Comparison of ENCODE assay signal across 33 cellular contexts in the genomic region with DNA sequence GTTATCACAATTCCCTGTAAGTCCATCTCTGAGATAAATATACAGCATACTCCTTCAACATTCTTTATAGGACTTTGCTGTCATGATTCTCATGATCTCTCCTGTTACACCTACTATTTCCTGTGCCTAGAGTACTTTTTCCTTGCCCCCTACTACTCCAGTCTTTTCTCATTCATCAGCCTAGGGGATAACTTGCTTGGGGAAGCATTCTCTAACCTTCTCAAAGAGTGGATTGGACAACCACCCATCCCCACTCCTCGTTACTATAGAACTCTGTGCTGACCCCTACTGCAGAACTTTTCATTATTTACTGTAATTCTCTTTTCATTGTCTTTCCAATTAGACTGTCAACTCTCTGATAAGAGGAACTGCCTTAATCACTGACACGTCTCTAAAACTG. TPM values are rescaled to one million over a fixed set of nuclear protein-coding genes. Genes with fewer than 3 reads are reported as not detected.
"Had no signal": no experiment of that assay in that cellular context is flagged by ENCODE, and none has a peak within 500 bp of the region (broad histone marks: within the 10 kb centered on the region; RNA-seq: fewer than 3 reads in every experiment).

No MANE protein-coding gene starts in this region.

- H3K36me3 ChIP-seq: Peyer's patch, SJSA1 had no signal

- H3K4me2 ChIP-seq: KMS-11, SK-N-SH had no signal

- H3K27ac Mint-ChIP-seq: activated CD4-positive, alpha-beta memory T cell treated with anti-CD3 and anti-CD28 coated beads for 36 hours; activated naive CD4-positive, alpha-beta T cell treated with anti-CD3 and anti-CD28 coated beads, Interleukin-2, amount 10 ng/mL, durations not matched to agents 7 days and 5 days; activated naive CD8-positive, alpha-beta T cell; activated naive CD8-positive, alpha-beta T cell treated with anti-CD3 and anti-CD28 coated beads, Interleukin-2, amount 50 U/mL, for 24 hours; brain; T-helper 1 cell treated with Interleukin-12 subunit alpha and Interleukin-12 subunit beta and Interleukin-4 antibody, amounts not matched to agents 30 μg/mL and 1 μg/mL, for 36 hours; T-helper 2 cell treated with Interferon-gamma antibody and Interleukin-4, amounts not matched to agents 5 μg/mL and 100 μg/mL, for 36 hours had no signal

- H3K9me3 ChIP-seq: Peyer's patch, SJSA1, SK-N-SH had no signal

- H3K4me3 Mint-ChIP-seq: activated CD4-positive, alpha-beta memory T cell treated with anti-CD3 and anti-CD28 coated beads for 36 hours; activated naive CD4-positive, alpha-beta T cell treated with anti-CD3 and anti-CD28 coated beads, Interleukin-2, amount 10 ng/mL, durations not matched to agents 7 days and 5 days; activated naive CD8-positive, alpha-beta T cell; activated naive CD8-positive, alpha-beta T cell treated with anti-CD3 and anti-CD28 coated beads, Interleukin-2, amount 50 U/mL, for 24 hours; activated T-cell treated with anti-CD3 and anti-CD28 coated beads, Interleukin-2, amount 50 U/mL, for 4 hours; brain; T-helper 1 cell treated with Interleukin-12 subunit alpha and Interleukin-12 subunit beta and Interleukin-4 antibody, amounts not matched to agents 30 μg/mL and 1 μg/mL, for 36 hours; T-helper 2 cell treated with Interferon-gamma antibody and Interleukin-4, amounts not matched to agents 5 μg/mL and 100 μg/mL, for 36 hours had no signal

- H3K4me3 ChIP-seq: Peyer's patch, SJSA1 had no signal

- H3K27me3 ChIP-seq: Peyer's patch, SJSA1 had no signal

- H3K27me3 Mint-ChIP-seq: activated CD4-positive, alpha-beta memory T cell treated with anti-CD3 and anti-CD28 coated beads for 36 hours; activated naive CD4-positive, alpha-beta T cell treated with anti-CD3 and anti-CD28 coated beads, Interleukin-2, amount 10 ng/mL, durations not matched to agents 7 days and 5 days; activated naive CD8-positive, alpha-beta T cell; activated naive CD8-positive, alpha-beta T cell treated with anti-CD3 and anti-CD28 coated beads, Interleukin-2, amount 50 U/mL, for 24 hours had no signal

- H3K4me1 Mint-ChIP-seq: activated naive CD4-positive, alpha-beta T cell treated with anti-CD3 and anti-CD28 coated beads, Interleukin-2, amount 10 ng/mL, durations not matched to agents 7 days and 5 days; activated naive CD8-positive, alpha-beta T cell treated with anti-CD3 and anti-CD28 coated beads, Interleukin-2, amount 50 U/mL, for 24 hours; brain had no signal

- H3K36me3 Mint-ChIP-seq: activated CD4-positive, alpha-beta memory T cell treated with anti-CD3 and anti-CD28 coated beads for 36 hours; activated naive CD4-positive, alpha-beta T cell treated with anti-CD3 and anti-CD28 coated beads, Interleukin-2, amount 10 ng/mL, durations not matched to agents 7 days and 5 days; activated naive CD8-positive, alpha-beta T cell; brain had no signal

- H3K9ac ChIP-seq: KMS-11, SK-N-SH had no signal

- DNase-seq: activated CD4-positive, alpha-beta memory T cell treated with anti-CD3 and anti-CD28 coated beads for 36 hours; activated CD4-positive, alpha-beta T cell treated with anti-CD3 and anti-CD28 coated beads for 4 hours; activated CD4-positive, alpha-beta T cell treated with anti-CD3 and anti-CD28 coated beads, Interleukin-2, amount 50 U/mL, for 1 hour; activated CD8-positive, alpha-beta memory T cell treated with anti-CD3 and anti-CD28 coated beads, Interleukin-2, amount 50 U/mL, for 4 hours; activated effector memory CD4-positive, alpha-beta T cell treated with Interleukin-2 at 50 U/mL for 16 hours; activated naive CD4-positive, alpha-beta T cell treated with anti-CD3 and anti-CD28 coated beads, Interleukin-2, amount 10 ng/mL, durations not matched to agents 7 days and 5 days; activated naive CD8-positive, alpha-beta T cell treated with anti-CD3 and anti-CD28 coated beads, Interleukin-2, amount 50 U/mL, for 24 hours; activated T-cell treated with anti-CD3 and anti-CD28 coated beads for 4 hours; activated T-cell treated with anti-CD3 and anti-CD28 coated beads, Interleukin-2, amount 50 U/mL, for 4 hours; anterior cingulate cortex; central memory CD4-positive, alpha-beta T cell; MM.1S; NCI-H1092; NCI-H1436 treated with DMSO at 0.1 percent for 48 hours; NCI-H1694 treated with DMSO at 0.1 percent for 48 hours; NCI-H2029; NCI-H2107; NCI-H2171; NCI-H446; NCI-H510A treated with DMSO at 0.1 percent for 48 hours; NCI-H69; PC-3; Peyer's patch; RPMI8226; SHP77 treated with DMSO at 0.1 percent for 48 hours; SK-N-SH had no signal

- H3K4me1 ChIP-seq: Peyer's patch, SJSA1 had no signal

- H3K27ac ChIP-seq: KMS-11, Peyer's patch, SJSA1 had no signal

- H3K9me3 Mint-ChIP-seq: activated CD4-positive, alpha-beta memory T cell treated with anti-CD3 and anti-CD28 coated beads for 36 hours; activated naive CD4-positive, alpha-beta T cell treated with anti-CD3 and anti-CD28 coated beads, Interleukin-2, amount 10 ng/mL, durations not matched to agents 7 days and 5 days; activated naive CD8-positive, alpha-beta T cell treated with anti-CD3 and anti-CD28 coated beads, Interleukin-2, amount 50 U/mL, for 24 hours; activated T-cell treated with anti-CD3 and anti-CD28 coated beads, Interleukin-2, amount 50 U/mL, for 4 hours; brain; T-helper 1 cell treated with Interleukin-12 subunit alpha and Interleukin-12 subunit beta and Interleukin-4 antibody, amounts not matched to agents 30 μg/mL and 1 μg/mL, for 36 hours; T-helper 2 cell treated with Interferon-gamma antibody and Interleukin-4, amounts not matched to agents 5 μg/mL and 100 μg/mL, for 36 hours had no signal

RNA-seq across cellular contexts. Expression of a gene that starts 57.4 kb away (rescaled TPM):
- total RNA-seq: activated CD4-positive, alpha-beta memory T cell treated with anti-CD3 and anti-CD28 coated beads for 36 hours; LHCN-M2; SJSA1 had no signal
